ENCODE assay signal across 1 cellular context in genomic region chr15:41879321-41879845, GRCh38.
TF ChIP-seq lines count a peak whose summit lies in the region.

No MANE protein-coding gene starts in this region.

TF ChIP-seq in H1, 55 proteins besides CTCF, POLR2A, EP300 and RAD21:
- TF ChIP-seq MAFK (IDR thresholded peaks at IDR 0.05; ENCODE audit: low read depth, low read length) (no peak), SRF (IDR thresholded peaks at IDR 0.05; ENCODE audit: low read depth, low read length) (no peak), E2F6 (IDR thresholded peaks at IDR 0.05) (no peak), KDM1A (IDR thresholded peaks at IDR 0.05; ENCODE audit: borderline replicate concordance, low read length) (no peak), USF2 (IDR thresholded peaks at IDR 0.05; ENCODE audit: low read length) (no peak), TAF7 (optimal IDR thresholded peaks at IDR 0.05; ENCODE audit: borderline replicate concordance, low read depth, low read length) (no peak), SP4 (IDR thresholded peaks at IDR 0.05; ENCODE audit: low read length) (no peak), JUND (IDR thresholded peaks at IDR 0.05; ENCODE audit: low read length) (no peak), NRF1 (IDR thresholded peaks at IDR 0.05; ENCODE audit: low read depth, low read length) (no peak), CBX5 (IDR thresholded peaks at IDR 0.05; ENCODE audit: low read depth, low read length) (no peak), GTF2F1 (IDR thresholded peaks at IDR 0.05; ENCODE audit: borderline replicate concordance, low read depth, low read length) (no peak), BRCA1 (IDR thresholded peaks at IDR 0.05; ENCODE audit: low read depth, low read length) (no peak), RNF2 (IDR thresholded peaks at IDR 0.05; ENCODE audit: borderline replicate concordance, low read depth, low read length, missing control alignments, poor library complexity, severe bottlenecking) (no peak)
